5 cellular contexts compared by ENCODE assay signal in the genomic region with DNA sequence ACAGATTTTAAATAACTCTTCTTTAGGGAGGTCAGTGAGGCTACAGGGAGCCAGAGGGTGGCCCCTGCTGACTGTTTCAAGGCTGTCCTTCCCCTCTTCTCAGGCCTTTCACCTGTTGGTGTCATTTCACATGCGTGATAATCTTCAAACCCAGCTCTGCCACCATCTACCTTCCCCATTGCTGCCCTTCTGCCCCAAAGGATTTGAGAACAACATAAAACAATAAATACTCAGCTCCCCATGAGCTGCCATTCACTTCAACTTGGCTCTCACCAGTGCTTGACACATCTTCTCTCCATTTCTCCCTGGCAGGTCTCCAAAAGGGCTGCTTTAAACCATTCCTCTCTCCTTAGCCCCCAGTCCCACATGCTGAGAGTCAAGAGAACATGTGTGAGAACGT.
"Had no signal": no experiment of that assay in that cellular context is flagged by ENCODE, and none has a peak within 500 bp of the region (broad histone marks: within the 10 kb centered on the region; RNA-seq: fewer than 3 reads in every experiment).

No MANE protein-coding gene starts in this region.

- H3K36me3 ChIP-seq: HAP-1 had no signal

- H3K27ac ChIP-seq: GM23248 had no signal

- H2AFZ ChIP-seq: GM23248 had no signal

- DNase-seq: GM23248, GOT3, H7 had no signal

- H3K9ac ChIP-seq: GM23248 had no signal

- FAIRE-seq: HTR-8/SVneo had no signal

- H3K4me1 ChIP-seq: HAP-1 had no signal

- H3K4me3 ChIP-seq: GM23248, HAP-1 had no signal

- H3K9me3 ChIP-seq: HAP-1 had no signal
